In genomic region chr5:180111273-180111695, GRCh38 we compare ENCODE assay signal across 19 cellular contexts. TPM values are rescaled to one million over a fixed set of nuclear protein-coding genes. Genes with fewer than 3 reads are reported as not detected.
A peak's percentile ranks its signal among the peaks of the same experiment; 100 is the strongest.
DNase-seq lines count a peak whose midpoint lies in the region; ATAC-seq and TF ChIP-seq lines count a peak whose summit lies in the region.
"Had no signal": no experiment of that assay in that cellular context is flagged by ENCODE, and none has a peak within 500 bp of the region (broad histone marks: within the 10 kb centered on the region; RNA-seq: fewer than 3 reads in every experiment).

No MANE protein-coding gene starts in this region.

- H3K4me3 ChIP-seq in lower lobe of right lung (no peak overlapping the region), spleen (no peak overlapping the region), Caco-2 (ENCODE audit: low read depth, low read length) (no peak overlapping the region)
- H3K4me3 ChIP-seq in CD8-positive, alpha-beta memory T cell (ENCODE audit: low read length), result no peak overlapping the region
- H3K4me3 ChIP-seq: GM23338 had no signal

- no peak for TF ChIP-seq CTCF in WTC11 (IDR thresholded peaks at IDR 0.05)
- TF ChIP-seq CTCF in lower lobe of right lung (IDR thresholded peaks at IDR 0.05), result no peak
- no peak for TF ChIP-seq CTCF in spleen (IDR thresholded peaks at IDR 0.05 in 8 of 11, conservative IDR thresholded peaks at IDR 0.05 in 3 of 11)
- no peak for TF ChIP-seq CTCF in Caco-2 (IDR thresholded peaks at IDR 0.05; ENCODE audit: insufficient read depth in 1 of 2, low read depth in 1 of 2, low read length in 1 of 2, severe bottlenecking in 1 of 2, unreplicated experiment in 1 of 2)

- H3K27me3 Mint-ChIP-seq in activated T-cell treated with anti-CD3 and anti-CD28 coated beads, Interleukin-2, amount 50 U/mL, for 24 hours, result peaks cover 16% of the 10 kb centered on the region
- H3K27me3 Mint-ChIP-seq in WTC11 (ENCODE audit: low read depth) (peaks cover 5% of the 10 kb centered on the region; the same call in 1 of the 2 replicates), Caco-2 (ENCODE audit: insufficient read depth, unreplicated experiment) (peaks cover 2% of the 10 kb centered on the region)
- H3K27me3 Mint-ChIP-seq in CD8-positive, alpha-beta memory T cell, result peaks cover 10 to 13% of the 10 kb centered on the region in 2 donors

- CTCF ChIA-PET in WTC11 (lab: Charles Lee) (interaction anchor here (1.7 kb wide), 1 partner anchor 17 kb away, joined by 6 read pairs; no protein-coding TSS in a partner anchor), Caco-2 (lab: Charles Lee) (no interaction called here)
- CTCF ChIA-PET in CD8-positive, alpha-beta memory T cell (lab: Charles Lee), result no interaction called here

- H3K27ac Mint-ChIP-seq in activated T-cell treated with anti-CD3 and anti-CD28 coated beads, Interleukin-2, amount 50 U/mL, for 24 hours, result no peak overlapping the region
- H3K27ac Mint-ChIP-seq in WTC11, result no peak overlapping the region
- no peak overlapping the region for H3K27ac Mint-ChIP-seq in Caco-2 (ENCODE audit: unreplicated experiment)
- H3K27ac Mint-ChIP-seq in CD8-positive, alpha-beta memory T cell, result no peak overlapping the region
- H3K27ac Mint-ChIP-seq: CD4-positive, alpha-beta T cell; GM23338 had no signal

- WGBS in spleen, 5 donors, result 86 to 92% (median 89%) methylated on average over 4 to 5 of the region's 5 CpGs; no CpG with 5 or more reads in 1 of the 5 donors

- H3K27ac ChIP-seq in lower lobe of right lung (no peak overlapping the region), spleen (no peak overlapping the region)
- H3K27ac ChIP-seq in CD8-positive, alpha-beta memory T cell (ENCODE audit: low read depth, low read length), result no peak overlapping the region

- H3K9me3 ChIP-seq in lower lobe of right lung (peaks cover 18% of the 10 kb centered on the region), spleen (peaks cover 10 to 25% (median 23%) of the 10 kb centered on the region in 8 donors), Caco-2 (peaks cover 14% of the 10 kb centered on the region)
- no peaks in the 10 kb centered on the region for H3K9me3 ChIP-seq in CD8-positive, alpha-beta memory T cell (ENCODE audit: low read length)
- H3K9me3 ChIP-seq: BE2C had no signal

- H3K9me3 Mint-ChIP-seq in activated T-cell treated with anti-CD3 and anti-CD28 coated beads, Interleukin-2, amount 50 U/mL, for 24 hours, result peaks cover 13% of the 10 kb centered on the region
- peaks cover 21% of the 10 kb centered on the region for H3K9me3 Mint-ChIP-seq in WTC11
- peaks cover 23% of the 10 kb centered on the region for H3K9me3 Mint-ChIP-seq in Caco-2 (ENCODE audit: unreplicated experiment)
- peaks cover 10 to 19% (median 16%) of the 10 kb centered on the region in 5 donors for H3K9me3 Mint-ChIP-seq in CD8-positive, alpha-beta memory T cell

- 0 out of 2 replicates have a peak, but pooled peaks have one; percentile 28 for ATAC-seq in WTC11
- ATAC-seq in lower lobe of right lung, result peak; percentile 13 to 16

- no peak for TF ChIP-seq POLR2A in spleen (IDR thresholded peaks at IDR 0.05)

- POLR2A ChIA-PET in WTC11 (lab: Charles Lee) (no interaction called here), Caco-2 (lab: Charles Lee) (no interaction called here)
- POLR2A ChIA-PET in CD8-positive, alpha-beta memory T cell (lab: Charles Lee), result no interaction called here

- H3K36me3 ChIP-seq in lower lobe of right lung (no peaks in the 10 kb centered on the region), spleen (no peaks in the 10 kb centered on the region), Caco-2 (ENCODE audit: control insufficient read depth, insufficient read depth, low read length) (no peaks in the 10 kb centered on the region)
- no peaks in the 10 kb centered on the region for H3K36me3 ChIP-seq in CD8-positive, alpha-beta memory T cell (ENCODE audit: insufficient read depth, low read length)
- H3K36me3 ChIP-seq: BE2C had no signal

- intact Hi-C loops in lower lobe of right lung (cut with DNase I), result no loop called here
- intact Hi-C loops in spleen (cut with DNase I; ENCODE audit: low total_unique reads), result no loop called here
- intact Hi-C loops in Caco-2 (cut with micrococcal nuclease; ENCODE audit: unreplicated experiment), result no loop called here

- H3K36me3 Mint-ChIP-seq in activated T-cell treated with anti-CD3 and anti-CD28 coated beads, Interleukin-2, amount 50 U/mL, for 24 hours (ENCODE audit: low read depth), result no peaks in the 10 kb centered on the region
- peaks cover 19% of the 10 kb centered on the region for H3K36me3 Mint-ChIP-seq in WTC11
- no peaks in the 10 kb centered on the region for H3K36me3 Mint-ChIP-seq in Caco-2 (ENCODE audit: insufficient read depth, unreplicated experiment)
- peaks cover 0 to 10% (median 0%) of the 10 kb centered on the region in 3 donors for H3K36me3 Mint-ChIP-seq in CD8-positive, alpha-beta memory T cell

- H3K4me1 ChIP-seq in lower lobe of right lung, result no peaks in the 10 kb centered on the region
- peaks cover 0 to 4% (median 0%) of the 10 kb centered on the region in 6 donors for H3K4me1 ChIP-seq in spleen
- no peaks in the 10 kb centered on the region for H3K4me1 ChIP-seq in Caco-2
- no peaks in the 10 kb centered on the region for H3K4me1 ChIP-seq in CD8-positive, alpha-beta memory T cell (ENCODE audit: insufficient read depth, low read length)
- H3K4me1 ChIP-seq: BE2C had no signal

- no peaks in the 10 kb centered on the region for H3K27me3 ChIP-seq in lower lobe of right lung (ENCODE audit: low read depth)
- H3K27me3 ChIP-seq in spleen (replicated peaks in 1 of 7), result peaks cover 0 to 27% (median 0%) of the 10 kb centered on the region in 7 donors
- H3K27me3 ChIP-seq in Caco-2 (replicated peaks; ENCODE audit: control insufficient read depth, insufficient read depth, low read length), result no peaks in the 10 kb centered on the region
- no peaks in the 10 kb centered on the region for H3K27me3 ChIP-seq in CD8-positive, alpha-beta memory T cell (ENCODE audit: insufficient read depth, low read length, poor library complexity, severe bottlenecking)
- H3K27me3 ChIP-seq: BE2C had no signal

- H3K4me3 Mint-ChIP-seq in activated T-cell treated with anti-CD3 and anti-CD28 coated beads, Interleukin-2, amount 50 U/mL, for 24 hours, result no peak overlapping the region
- no peak overlapping the region for H3K4me3 Mint-ChIP-seq in WTC11
- no peak overlapping the region for H3K4me3 Mint-ChIP-seq in Caco-2 (ENCODE audit: unreplicated experiment)
- H3K4me3 Mint-ChIP-seq in CD8-positive, alpha-beta memory T cell, result no peak overlapping the region
- H3K4me3 Mint-ChIP-seq: CD4-positive, alpha-beta T cell; GM23338 had no signal

- DNase-seq in activated T-cell treated with anti-CD3 and anti-CD28 coated beads, Interleukin-2, amount 50 U/mL, for 24 hours, result peak; percentile 27
- no peak for DNase-seq in activated T-cell treated with anti-CD3 and anti-CD28 coated beads for 4 hours
- no peak for DNase-seq in WTC11 (ENCODE audit: low spot score)
- no peak for DNase-seq in lower lobe of right lung
- peak; percentile 51 for DNase-seq in spleen
- no peak for DNase-seq in Caco-2
- DNase-seq in stimulated activated CD4-positive, alpha-beta T cell treated with anti-CD3 and anti-CD28 coated beads, Interleukin-2, amount 100 ng/mL, for 48 hours, result no peak
- DNase-seq in CD8-positive, alpha-beta memory T cell, result no peak
- DNase-seq: 8988T, BE2C, Calu3, EL, NCI-H1694 treated with DMSO at 0.1 percent for 48 hours, NCI-H2107, NCI-H510A treated with DMSO at 0.1 percent for 48 hours, NCI-H774, SHP77 treated with DMSO at 0.1 percent for 48 hours had no signal

- no TSS peak for BruUV-seq in Caco-2 (replicated peaks; lab: Mats Ljungman, UMichigan)

- H3K4me1 Mint-ChIP-seq in activated T-cell treated with anti-CD3 and anti-CD28 coated beads, Interleukin-2, amount 50 U/mL, for 24 hours (ENCODE audit: low read depth), result no peaks in the 10 kb centered on the region
- H3K4me1 Mint-ChIP-seq in WTC11 (peaks cover 3% of the 10 kb centered on the region; the same call in 1 of the 2 replicates), Caco-2 (ENCODE audit: low read depth, unreplicated experiment) (no peaks in the 10 kb centered on the region)
- no peaks in the 10 kb centered on the region for H3K4me1 Mint-ChIP-seq in CD8-positive, alpha-beta memory T cell

TF ChIP-seq in WTC11, 78 proteins besides CTCF, POLR2A, EP300 and RAD21 (continues in another document):
- TF ChIP-seq SP1 (CRISPR knock-in tag; conservative IDR thresholded peaks at IDR 0.05), result no peak
- TF ChIP-seq SMAD4 (CRISPR knock-in tag; IDR thresholded peaks at IDR 0.05), result no peak
- no peak for TF ChIP-seq MYBL2 (CRISPR knock-in tag; IDR thresholded peaks at IDR 0.05)
- no peak for TF ChIP-seq ZNF532 (CRISPR knock-in tag; IDR thresholded peaks at IDR 0.05; ENCODE audit: borderline replicate concordance)

RNA-seq across cellular contexts. Expression of gene RNF130, which starts 39.7 kb away (rescaled TPM):
- total RNA-seq in WTC11 (2021) (56.2 to 61.0 TPM (median 58.5 TPM) in 3 replicates), lower lobe of right lung (139 TPM), spleen (100 to 1,000 TPM in 1 of 7 donors, 10 to 100 TPM in 6; 64.5 to 119 (median 84.1) TPM), Caco-2 (2022) (30.2 and 34.5 TPM in 2 replicates)
- 10 to 100 TPM; 44.1 to 57.0 (median 45.4) TPM for polyA plus RNA-seq in spleen
- total RNA-seq in CD8-positive, alpha-beta memory T cell, result 10 to 100 TPM; 15.7 to 15.9 TPM
- 22.7 TPM for polyA plus RNA-seq in CD8-positive, alpha-beta memory T cell

Comparison
In these comparisons a context has a peak if more than half of its experiments do, and no peak if none do; other contexts are left out.
1. DNase-seq: peak in activated T-cell treated with anti-CD3 and anti-CD28 coated beads, Interleukin-2, amount 50 U/mL, for 24 hours (single experiment) and spleen (single experiment); none in activated T-cell treated with anti-CD3 and anti-CD28 coated beads for 4 hours (single experiment), WTC11 (single experiment), lower lobe of right lung (single experiment), Caco-2 (0 of 2), stimulated activated CD4-positive, alpha-beta T cell treated with anti-CD3 and anti-CD28 coated beads, Interleukin-2, amount 100 ng/mL, for 48 hours (0 of 2) and CD8-positive, alpha-beta memory T cell (0 of 5).